ENCODE assay signal across 8 cellular contexts in genomic region chrX:149950681-149951080, GRCh38. TPM values are rescaled to one million over a fixed set of nuclear protein-coding genes. Genes with fewer than 3 reads are reported as not detected.
DNase-seq lines count a peak whose midpoint lies in the region; ATAC-seq and TF ChIP-seq lines count a peak whose summit lies in the region.

No MANE protein-coding gene starts in this region.

- TF ChIP-seq EP300 in neural cell (conservative IDR thresholded peaks at IDR 0.05; ENCODE audit: poor library complexity, severe bottlenecking), result no peak

- H3K4me3 ChIP-seq in heart right ventricle (no peak overlapping the region), right atrium auricular region (no peak overlapping the region), colonic mucosa (no peak overlapping the region), neural cell (ENCODE audit: low read length) (no peak overlapping the region)

- peaks cover 0 to 41% (median 0%) of the 10 kb centered on the region in 9 donors for H3K36me3 ChIP-seq in heart right ventricle
- H3K36me3 ChIP-seq in right atrium auricular region, result no peaks in the 10 kb centered on the region
- no peaks in the 10 kb centered on the region for H3K36me3 ChIP-seq in colonic mucosa
- no peaks in the 10 kb centered on the region for H3K36me3 ChIP-seq in neural cell (ENCODE audit: insufficient read depth, low read length)

- H4K20me1 ChIP-seq in neural cell (ENCODE audit: insufficient read depth), result no peaks in the 10 kb centered on the region

- no peaks in the 10 kb centered on the region for H3K9me2 ChIP-seq in neural cell (ENCODE audit: insufficient read depth, low read length)

- no peaks in the 10 kb centered on the region for H3F3A ChIP-seq in neural cell (ENCODE audit: insufficient read depth, low read length, poor library complexity, severe bottlenecking)

- TF ChIP-seq CTCF in heart right ventricle (IDR thresholded peaks at IDR 0.05) (peak in 7 of 9 donors; percentile 28 to 57 (median 47)), right atrium auricular region (IDR thresholded peaks at IDR 0.05) (peak in 1 of 2 donors; percentile 58), colonic mucosa (IDR thresholded peaks at IDR 0.05) (no peak), neural cell (IDR thresholded peaks at IDR 0.05; ENCODE audit: poor library complexity, severe bottlenecking) (peak; percentile 52)

- H3K27ac ChIP-seq in heart right ventricle, result no peak overlapping the region
- H3K27ac ChIP-seq in right atrium auricular region, result no peak overlapping the region
- H3K27ac ChIP-seq in colonic mucosa, result no peak overlapping the region
- no peak overlapping the region for H3K27ac ChIP-seq in neural cell (ENCODE audit: low read length)

- no peaks in the 10 kb centered on the region for H3K79me2 ChIP-seq in neural cell (replicated peaks; ENCODE audit: insufficient read depth, low read length)

- intact Hi-C loops in heart right ventricle (cut with DNase I), result loop anchor here in 5 of 10 donors (5.0 to 10.0 kb wide), 5 partner anchors 534 to 767 kb away; no protein-coding TSS in a partner anchor
- intact Hi-C loops in colonic mucosa (cut with DNase I), result no loop called here

- H3K4me2 ChIP-seq in neural cell (ENCODE audit: low read length), result no peak overlapping the region

- H3K27me3 ChIP-seq in heart right ventricle (no peaks in the 10 kb centered on the region), right atrium auricular region (no peaks in the 10 kb centered on the region), colonic mucosa (no peaks in the 10 kb centered on the region), neural cell (ENCODE audit: insufficient read depth, low read depth, low read length) (no peaks in the 10 kb centered on the region)

- WGBS in heart right ventricle, 2 donors, result 8 to 33% methylated on average over 1 of the region's 1 CpG

- H3K9me3 ChIP-seq in heart right ventricle (no peaks in the 10 kb centered on the region), right atrium auricular region (no peaks in the 10 kb centered on the region), colonic mucosa (no peaks in the 10 kb centered on the region), neural cell (ENCODE audit: low read length) (no peaks in the 10 kb centered on the region)

- no peak overlapping the region for H2AFZ ChIP-seq in neural cell (ENCODE audit: low read depth, low read length)

- peak; percentile 23 for TF ChIP-seq RAD21 in neural cell (conservative IDR thresholded peaks at IDR 0.05)

- H3K9ac ChIP-seq in colonic mucosa (ENCODE audit: low read depth in 2 of 2, low read length in 2 of 2) (no peak overlapping the region), neural cell (ENCODE audit: low read length) (no peak overlapping the region)

- DNase-seq in heart right ventricle, result peak in 1 of 2 donors; percentile 21
- DNase-seq in right atrium auricular region (ENCODE audit: low spot score), result no peak
- DNase-seq in NCI-H2171 (lab: John Stamatoyannopoulos, UW), result peak; percentile 0
- DNase-seq in colonic mucosa, result peak; percentile 31
- no peak for DNase-seq in central memory CD4-positive, alpha-beta T cell

- H3K4me1 ChIP-seq in heart right ventricle, result peaks cover 0 to 3% (median 0%) of the 10 kb centered on the region in 9 donors
- no peaks in the 10 kb centered on the region for H3K4me1 ChIP-seq in right atrium auricular region
- no peaks in the 10 kb centered on the region for H3K4me1 ChIP-seq in colonic mucosa

- ATAC-seq in heart right ventricle (peak in 4 of 8 donors; percentile 29 to 59 (median 39)), GM18909 (IDR thresholded peaks at IDR 0.05; ENCODE audit: poor library complexity, unreplicated experiment) (no peak), HG03565 (IDR thresholded peaks at IDR 0.05; ENCODE audit: unreplicated experiment) (no peak)

TF ChIP-seq in neural cell, 6 proteins besides CTCF, POLR2A, EP300 and RAD21:
- TF ChIP-seq SMC3 (conservative IDR thresholded peaks at IDR 0.05; ENCODE audit: poor library complexity) (peak; percentile 50), REST (IDR thresholded peaks at IDR 0.05; ENCODE audit: borderline replicate concordance) (no peak), POLR2AphosphoS5 (IDR thresholded peaks at IDR 0.05) (no peak), EZH2 (IDR thresholded peaks at IDR 0.05; ENCODE audit: borderline replicate concordance, insufficient read depth, low read length, poor library complexity, severe bottlenecking) (no peak), TAF1 (IDR thresholded peaks at IDR 0.05; ENCODE audit: low read depth) (no peak)

RNA-seq across cellular contexts. Expression of gene EOLA2, which starts 12.4 kb away (rescaled TPM):
- 10 to 100 TPM; 19.0 to 28.2 (median 23.9) TPM for total RNA-seq in heart right ventricle
- polyA plus RNA-seq in heart right ventricle, result 10 to 100 TPM; 16.4 to 39.2 TPM
- 10 to 100 TPM; 15.4 to 22.2 TPM for total RNA-seq in right atrium auricular region
- 10 to 100 TPM; 28.2 to 28.4 TPM for total RNA-seq in colonic mucosa
- polyA plus RNA-seq in neural cell, result 21.7 and 26.7 TPM in 2 replicates
- polyA minus RNA-seq in neural cell, result 15.6 and 22.0 TPM in 2 replicates

RNA-seq across cellular contexts. Expression of gene HSFX4, which starts 21.3 kb away (rescaled TPM):
- total RNA-seq in heart right ventricle (not detected), right atrium auricular region (not detected), colonic mucosa (not detected)
- polyA plus RNA-seq in heart right ventricle (under 1 TPM in 1 of 2 donors, not detected in 1; 0.07 TPM), neural cell (not detected in 2 replicates)
- not detected in 2 replicates for polyA minus RNA-seq in neural cell

Comparison
In these comparisons a context has a peak if more than half of its experiments do, and no peak if none do; other contexts are left out.
1. DNase-seq: peak in NCI-H2171 (single experiment) and colonic mucosa (single experiment); none in right atrium auricular region (single experiment) and central memory CD4-positive, alpha-beta T cell (single experiment).